Comparison of ENCODE assay signal across 18 cellular contexts in genomic region chr1:230423936-230424335, GRCh38. TPM values are rescaled to one million over a fixed set of nuclear protein-coding genes. Genes with fewer than 3 reads are reported as not detected.
DNase-seq lines count a peak whose midpoint lies in the region; ATAC-seq lines count a peak whose summit lies in the region.
"Had no signal": no experiment of that assay in that cellular context is flagged by ENCODE, and none has a peak within 500 bp of the region (broad histone marks: within the 10 kb centered on the region; RNA-seq: fewer than 3 reads in every experiment).

No MANE protein-coding gene starts in this region.

- no peak for ATAC-seq in left colon
- ATAC-seq: heart left ventricle, left lobe of liver, right lobe of liver, upper lobe of right lung had no signal

- H3K27ac ChIP-seq in angular gyrus (ENCODE audit: low read depth, low read length): peak overlapping the region; percentile 29
- peak overlapping the region; percentile 50 for H3K27ac ChIP-seq in temporal lobe (ENCODE audit: low read depth, low read length)
- H3K27ac ChIP-seq: heart left ventricle, right lobe of liver, upper lobe of right lung had no signal

- peak; percentile 71 for DNase-seq in NCI-H2107 treated with DMSO at 0.1 percent for 48 hours (lab: John Stamatoyannopoulos, UW; ENCODE audit: unreplicated experiment)
- DNase-seq in NCI-H2107 (lab: John Stamatoyannopoulos, UW): no peak
- DNase-seq in inferior parietal cortex (ENCODE audit: extremely low spot score): peak; percentile 31
- DNase-seq in activated CD4-positive, CD25-positive, alpha-beta regulatory T cell (lab: John Stamatoyannopoulos, UW): no peak
- DNase-seq in left colon: no peak
- DNase-seq in activated CD4-positive, alpha-beta T cell treated with anti-CD3 and anti-CD28 coated beads, Interleukin-2, amount 50 U/mL, for 48 hours: no peak
- DNase-seq: activated CD4-positive, alpha-beta T cell treated with anti-CD3 and anti-CD28 coated beads, Interleukin-2, amount 10 ng/mL, durations not matched to agents 24 days and 14 days; activated T-cell treated with anti-CD3 and anti-CD28 coated beads, Interleukin-2, amount 50 U/mL, for 24 hours; GOT3; heart left ventricle; NCI-H748 treated with DMSO at 0.1 percent for 48 hours; right lobe of liver; stimulated activated CD4-positive, alpha-beta T cell treated with anti-CD3 and anti-CD28 coated beads, Interleukin-4, amount 100 ng/mL, for 4 hours; upper lobe of right lung had no signal

- intact Hi-C loops in left colon (cut with DNase I, micrococcal nuclease): no loop called here

RNA-seq across cellular contexts. Expression of gene PGBD5, which starts 2.2 kb away (rescaled TPM):
- total RNA-seq in temporal lobe (20.7 TPM), left colon (1 to 10 TPM; 2.0 to 3.0 TPM)
- total RNA-seq: T-helper 2 cell treated with Interferon-gamma antibody and Interleukin-4, amounts not matched to agents 100 ng/mL and 5 ng/mL, for 36 hours had no signal

Comparison
In these comparisons a context has a peak if more than half of its experiments do, and no peak if none do; other contexts are left out.
1. DNase-seq: peak in NCI-H2107 treated with DMSO at 0.1 percent for 48 hours (single experiment) and inferior parietal cortex (single experiment); none in NCI-H2107 (single experiment), activated CD4-positive, CD25-positive, alpha-beta regulatory T cell (0 of 4), left colon (0 of 2) and activated CD4-positive, alpha-beta T cell treated with anti-CD3 and anti-CD28 coated beads, Interleukin-2, amount 50 U/mL, for 48 hours (0 of 2).